ENCODE assay signal across 9 cellular contexts in genomic region chr19:2578391-2578826, GRCh38.
DNase-seq lines count a peak whose midpoint lies in the region; ATAC-seq and TF ChIP-seq lines count a peak whose summit lies in the region.
"Had no signal": no experiment of that assay in that cellular context is flagged by ENCODE, and none has a peak within 500 bp of the region (broad histone marks: within the 10 kb centered on the region; RNA-seq: fewer than 3 reads in every experiment).

No MANE protein-coding gene starts in this region.

- ATAC-seq in SK-N-SH treated with all-trans-retinoic acid at 6 μM for 48 hours (peak; percentile 77), gastroesophageal sphincter (no peak)

- TF ChIP-seq POLR2A in gastroesophageal sphincter (IDR thresholded peaks at IDR 0.05), result no peak

- POLR2A ChIA-PET in HEK293T (lab: Yijun Ruan, JAX), result interaction anchor here (1.0 to 7.0 kb wide), 8 partner anchors 9 to 122 kb away, joined by 3 to 151 read pairs (median 4); partner anchors contain the start of genes GADD45B and LMNB2

- peak overlapping the region; percentile 1; the same call in 1 of the 2 replicates for H3K9ac ChIP-seq in BLaER1

- H3K9me3 Mint-ChIP-seq in osteocyte (ENCODE audit: unreplicated experiment), result peaks cover 5% of the 10 kb centered on the region
- H3K9me3 Mint-ChIP-seq: natural killer cell treated with Interleukin-12 subunit alpha and Interleukin-12 subunit beta and Interleukin-15 and Interleukin-18, amount 100 ng/mL, for 72 hours had no signal

- H3K4me1 Mint-ChIP-seq in osteocyte (ENCODE audit: unreplicated experiment), result peaks cover 48% of the 10 kb centered on the region

- H3K4me1 ChIP-seq in BLaER1 (peaks cover 49% of the 10 kb centered on the region), gastroesophageal sphincter (peaks cover 6 to 59% (median 14%) of the 10 kb centered on the region in 3 donors)

- H3K27me3 ChIP-seq in BLaER1, result no peaks in the 10 kb centered on the region
- no peaks in the 10 kb centered on the region for H3K27me3 ChIP-seq in gastroesophageal sphincter

- peak in 1 of 4 experiments; percentile 11 for TF ChIP-seq CTCF in gastroesophageal sphincter (IDR thresholded peaks at IDR 0.05)
- TF ChIP-seq CTCF in osteocyte (IDR thresholded peaks at IDR 0.05), result no peak
- no peak for TF ChIP-seq CTCF in GM13976 (IDR thresholded peaks at IDR 0.05; ENCODE audit: borderline replicate concordance, control extremely low read depth, extremely low read depth, insufficient read depth, missing control alignments)

- CTCF ChIA-PET in HEK293T (lab: Yijun Ruan, JAX), result interaction anchor here (0.6 to 2.5 kb wide), 6 partner anchors 13 to 94 kb away, joined by 3 to 11 read pairs (median 4); no protein-coding TSS in a partner anchor

- TF ChIP-seq EP300 in gastroesophageal sphincter (IDR thresholded peaks at IDR 0.05), result no peak

- peak overlapping the region; percentile 67 for H3K4me2 ChIP-seq in BLaER1

- 2 to 19% methylated on average over 6 to 8 of the region's 12 CpGs for WGBS in gastroesophageal sphincter (ENCODE audit: low coverage in 1 of 2), 2 donors

- H3K36me3 Mint-ChIP-seq in osteocyte (ENCODE audit: unreplicated experiment), result peaks cover 3% of the 10 kb centered on the region

- peak overlapping the region; percentile 68 for H3K4me3 Mint-ChIP-seq in osteocyte (ENCODE audit: unreplicated experiment)
- H3K4me3 Mint-ChIP-seq: natural killer cell treated with Interleukin-12 subunit alpha and Interleukin-12 subunit beta and Interleukin-15 and Interleukin-18, amount 100 ng/mL, for 72 hours had no signal

- H3K4me3 ChIP-seq in BLaER1 (no peak overlapping the region), gastroesophageal sphincter (peak overlapping the region in 1 of 2 donors; percentile 56)

- peak overlapping the region; percentile 95 for H3K27ac Mint-ChIP-seq in osteocyte (ENCODE audit: unreplicated experiment)

- H3K9me3 ChIP-seq in BLaER1, result peaks cover 19% of the 10 kb centered on the region
- peaks cover 0 to 3% (median 0%) of the 10 kb centered on the region in 3 donors for H3K9me3 ChIP-seq in gastroesophageal sphincter

- H3K27ac ChIP-seq in BLaER1 (0 out of 2 replicates have a peak overlapping the region, but pooled peaks have one; percentile 1), gastroesophageal sphincter (peak overlapping the region; percentile 65 to 95 (median 90))

- DNase-seq in osteocyte (ENCODE audit: extremely low spot score, unreplicated experiment), result no peak
- no peak for DNase-seq in T-helper 2 cell
- DNase-seq in NCI-H1694 treated with DMSO at 0.1 percent for 48 hours (lab: John Stamatoyannopoulos, UW), result no peak
- no peak for DNase-seq in GM13976 (ENCODE audit: low spot score)
- DNase-seq in HEK293T (ENCODE audit: extremely low spot score), result no peak

- no peaks in the 10 kb centered on the region for H3K27me3 Mint-ChIP-seq in osteocyte (ENCODE audit: unreplicated experiment)
- H3K27me3 Mint-ChIP-seq: natural killer cell treated with Interleukin-12 subunit alpha and Interleukin-12 subunit beta and Interleukin-15 and Interleukin-18, amount 100 ng/mL, for 72 hours had no signal

- in situ Hi-C loops in GM13976 (cut with MboI; ENCODE audit: low sequenced_read_pairs, unreplicated experiment), result no loop called here

- H3K36me3 ChIP-seq in BLaER1 (peaks cover 53% of the 10 kb centered on the region), gastroesophageal sphincter (no peaks in the 10 kb centered on the region)

- H4K20me1 ChIP-seq in BLaER1, result peaks cover 92% of the 10 kb centered on the region

TF ChIP-seq in SK-N-SH treated with all-trans-retinoic acid at 6 μM for 48 hours, 23 proteins besides CTCF, POLR2A, EP300 and RAD21 (continues in another document):
- TF ChIP-seq SNAI2 (CRISPR knock-in tag; IDR thresholded peaks at IDR 0.05) (no peak), ESRRG (CRISPR knock-in tag; IDR thresholded peaks at IDR 0.05) (no peak), PATZ1 (CRISPR knock-in tag; IDR thresholded peaks at IDR 0.05; ENCODE audit: borderline replicate concordance) (no peak), ZNF8 (CRISPR knock-in tag; IDR thresholded peaks at IDR 0.05) (no peak), GLIS3 (CRISPR knock-in tag; IDR thresholded peaks at IDR 0.05) (no peak), TCF4 (CRISPR knock-in tag; IDR thresholded peaks at IDR 0.05; ENCODE audit: borderline replicate concordance) (no peak), ZC3H10 (CRISPR knock-in tag; IDR thresholded peaks at IDR 0.05) (no peak), OSR1 (CRISPR knock-in tag; IDR thresholded peaks at IDR 0.05) (no peak), BACH2 (CRISPR knock-in tag; IDR thresholded peaks at IDR 0.05; ENCODE audit: borderline replicate concordance) (no peak)
- TF ChIP-seq, protein P1, sequence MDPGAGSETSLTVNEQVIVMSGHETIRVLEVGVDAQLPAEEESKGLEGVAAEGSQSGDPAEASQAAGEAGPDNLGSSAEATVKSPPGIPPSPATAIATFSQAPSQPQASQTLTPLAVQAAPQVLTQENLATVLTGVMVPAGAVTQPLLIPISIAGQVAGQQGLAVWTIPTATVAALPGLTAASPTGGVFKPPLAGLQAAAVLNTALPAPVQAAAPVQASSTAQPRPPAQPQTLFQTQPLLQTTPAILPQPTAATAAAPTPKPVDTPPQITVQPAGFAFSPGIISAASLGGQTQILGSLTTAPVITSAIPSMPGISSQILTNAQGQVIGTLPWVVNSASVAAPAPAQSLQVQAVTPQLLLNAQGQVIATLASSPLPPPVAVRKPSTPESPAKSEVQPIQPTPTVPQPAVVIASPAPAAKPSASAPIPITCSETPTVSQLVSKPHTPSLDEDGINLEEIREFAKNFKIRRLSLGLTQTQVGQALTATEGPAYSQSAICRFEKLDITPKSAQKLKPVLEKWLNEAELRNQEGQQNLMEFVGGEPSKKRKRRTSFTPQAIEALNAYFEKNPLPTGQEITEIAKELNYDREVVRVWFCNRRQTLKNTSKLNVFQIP (CRISPR knock-in tag; IDR thresholded peaks at IDR 0.05; ENCODE audit: borderline replicate concordance, low read depth), result no peak

TF ChIP-seq in HEK293T, 16 proteins besides CTCF, POLR2A, EP300 and RAD21:
- no peak for TF ChIP-seq FOXK2 (IDR thresholded peaks at IDR 0.05)
- TF ChIP-seq LEF1 (IDR thresholded peaks at IDR 0.05; ENCODE audit: borderline replicate concordance), result no peak
- no peak for TF ChIP-seq SUZ12 (IDR thresholded peaks at IDR 0.05)
- TF ChIP-seq NFRKB (IDR thresholded peaks at IDR 0.05), result no peak
- TF ChIP-seq ZNF384 (IDR thresholded peaks at IDR 0.05), result no peak
- no peak for TF ChIP-seq HDGF (IDR thresholded peaks at IDR 0.05; ENCODE audit: borderline replicate concordance)
- TF ChIP-seq ELF4 (IDR thresholded peaks at IDR 0.05), result no peak
- no peak for TF ChIP-seq CTBP1 (IDR thresholded peaks at IDR 0.05; ENCODE audit: borderline replicate concordance)
- TF ChIP-seq TARDBP (IDR thresholded peaks at IDR 0.05), result no peak
- no peak for TF ChIP-seq L3MBTL2 (conservative IDR thresholded peaks at IDR 0.05)
- no peak for TF ChIP-seq FOXM1 (IDR thresholded peaks at IDR 0.05; ENCODE audit: borderline replicate concordance)
- TF ChIP-seq, protein P2, sequence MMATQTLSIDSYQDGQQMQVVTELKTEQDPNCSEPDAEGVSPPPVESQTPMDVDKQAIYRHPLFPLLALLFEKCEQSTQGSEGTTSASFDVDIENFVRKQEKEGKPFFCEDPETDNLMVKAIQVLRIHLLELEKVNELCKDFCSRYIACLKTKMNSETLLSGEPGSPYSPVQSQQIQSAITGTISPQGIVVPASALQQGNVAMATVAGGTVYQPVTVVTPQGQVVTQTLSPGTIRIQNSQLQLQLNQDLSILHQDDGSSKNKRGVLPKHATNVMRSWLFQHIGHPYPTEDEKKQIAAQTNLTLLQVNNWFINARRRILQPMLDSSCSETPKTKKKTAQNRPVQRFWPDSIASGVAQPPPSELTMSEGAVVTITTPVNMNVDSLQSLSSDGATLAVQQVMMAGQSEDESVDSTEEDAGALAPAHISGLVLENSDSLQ (IDR thresholded peaks at IDR 0.05), result no peak
